ENCODE assay signal across 9 cellular contexts in genomic region chr6:168584251-168584650, GRCh38.
"Had no signal": no experiment of that assay in that cellular context is flagged by ENCODE, and none has a peak within 500 bp of the region (broad histone marks: within the 10 kb centered on the region; RNA-seq: fewer than 3 reads in every experiment).

No MANE protein-coding gene starts in this region.

- DNase-seq: activated CD4-positive, alpha-beta memory T cell treated with anti-CD3 and anti-CD28 coated beads for 36 hours; activated effector memory CD4-positive, alpha-beta T cell treated with anti-CD3 and anti-CD28 coated beads, Interleukin-2, amount 50 U/mL, for 16 hours; activated T-cell treated with anti-CD3 and anti-CD28 coated beads, Interleukin-2, amount 50 U/mL, for 4 hours; amniotic stem cell; heart left ventricle; small intestine; uterus had no signal

- H3K36me3 ChIP-seq: heart left ventricle, right atrium auricular region, uterus had no signal

- H3K4me3 ChIP-seq: heart left ventricle, right atrium auricular region, uterus had no signal

- H3K27ac ChIP-seq: right atrium auricular region, uterus had no signal

- H3K9me3 ChIP-seq: right atrium auricular region, uterus had no signal

- H3K4me1 ChIP-seq: right atrium auricular region, uterus had no signal

- ATAC-seq: activated naive CD4-positive, alpha-beta T cell treated with anti-CD3 and anti-CD28 coated beads, Interleukin-2, amount 50 U/mL, for 72 hours; activated T-cell treated with anti-CD3 and anti-CD28 coated beads, Interleukin-2, amount 50 U/mL, for 4 hours had no signal

- H3K27me3 ChIP-seq: heart left ventricle, right atrium auricular region, uterus had no signal
